8 cellular contexts compared by ENCODE assay signal in genomic region chr19:1267441-1268391, GRCh38. TPM values are rescaled to one million over a fixed set of nuclear protein-coding genes. Genes with fewer than 3 reads are reported as not detected.
DNase-seq lines count a peak whose midpoint lies in the region; ATAC-seq and TF ChIP-seq lines count a peak whose summit lies in the region.

No MANE protein-coding gene starts in this region.

- H3K4me3 Mint-ChIP-seq in chondrocyte (ENCODE audit: unreplicated experiment) (no peak overlapping the region), nephron (peak overlapping the region; percentile 84 to 88 (median 86))

- ATAC-seq in omental fat pad (ENCODE audit: low FRiP score), result no peak

- no peaks in the 10 kb centered on the region for H3K9me2 ChIP-seq in MM.1S (replicated peaks; ENCODE audit: insufficient read depth, low read length)

- H3K9me3 ChIP-seq in MM.1S (replicated peaks; ENCODE audit: insufficient read depth, low read length), result no peaks in the 10 kb centered on the region

- H3K9me3 Mint-ChIP-seq in chondrocyte (ENCODE audit: low read depth), result no peaks in the 10 kb centered on the region
- no peaks in the 10 kb centered on the region for H3K9me3 Mint-ChIP-seq in nephron

- peaks cover 74% of the 10 kb centered on the region for H3K4me1 Mint-ChIP-seq in chondrocyte (ENCODE audit: low read depth)
- H3K4me1 Mint-ChIP-seq in nephron, result peaks cover 76% of the 10 kb centered on the region

- TF ChIP-seq CTCF in BJ (IDR thresholded peaks at IDR 0.05; ENCODE audit: insufficient read depth, low read depth, low read length), result no peak
- no peak for TF ChIP-seq CTCF in MM.1S (IDR thresholded peaks at IDR 0.05; ENCODE audit: low read length)
- TF ChIP-seq CTCF in chondrocyte (IDR thresholded peaks at IDR 0.05), result no peak
- no peak for TF ChIP-seq CTCF in nephron (IDR thresholded peaks at IDR 0.05; ENCODE audit: unreplicated experiment in 3 of 3)
- no peak for TF ChIP-seq CTCF in omental fat pad (IDR thresholded peaks at IDR 0.05)

- CTCF ChIA-PET in BJ (lab: Yijun Ruan, JAX), result interaction anchor here (0.7 to 12.8 kb wide), 10 partner anchors 8 to 461 kb away, joined by 3 to 437 read pairs (median 6); partner anchors contain the start of genes ATP5F1D and CNN2

- H3K27ac Mint-ChIP-seq in chondrocyte (ENCODE audit: unreplicated experiment), result peak overlapping the region; percentile 84
- H3K27ac Mint-ChIP-seq in nephron, result peak overlapping the region; percentile 54 to 95 (median 80)

- H3K4me3 ChIP-seq in BJ (ENCODE audit: low read depth, low read length) (peak overlapping the region; percentile 56), MM.1S (ENCODE audit: low read length) (peak overlapping the region; percentile 73)

- no peak overlapping the region for H3K27ac ChIP-seq in MM.1S (ENCODE audit: low read length)

- no peaks in the 10 kb centered on the region for H3K27me3 Mint-ChIP-seq in chondrocyte (ENCODE audit: low read depth)
- H3K27me3 Mint-ChIP-seq in nephron (ENCODE audit: low read depth), result peaks cover 5% of the 10 kb centered on the region

- H3K27me3 ChIP-seq in BJ (ENCODE audit: control insufficient read depth, insufficient read depth, low read length) (no peaks in the 10 kb centered on the region), MM.1S (replicated peaks; ENCODE audit: insufficient read depth, low read length) (0 out of 2 replicates have a peak, but pooled peaks cover 4% of the 10 kb centered on the region)

- peaks cover 16% of the 10 kb centered on the region for H3K36me3 ChIP-seq in BJ (ENCODE audit: control insufficient read depth, insufficient read depth, low read length)
- peaks cover 19% of the 10 kb centered on the region for H3K36me3 ChIP-seq in MM.1S (replicated peaks; ENCODE audit: insufficient read depth, low read length)

- H4K20me1 ChIP-seq in MM.1S (ENCODE audit: insufficient read depth, low read length), result no peaks in the 10 kb centered on the region

- peak overlapping the region; percentile 65; the same call in 1 of the 2 replicates for H2AFZ ChIP-seq in MM.1S (ENCODE audit: low read length)

- H3K36me3 Mint-ChIP-seq in chondrocyte (ENCODE audit: low read depth), result peaks cover 22% of the 10 kb centered on the region
- peaks cover 28% of the 10 kb centered on the region for H3K36me3 Mint-ChIP-seq in nephron (ENCODE audit: low read depth)

- H3F3A ChIP-seq in MM.1S (ENCODE audit: insufficient read depth, low read length), result peaks cover 26% of the 10 kb centered on the region

- POLR2A ChIA-PET in BJ (lab: Charles Lee), result no interaction called here

- H3K9ac ChIP-seq in MM.1S (ENCODE audit: low read length), result peak overlapping the region; percentile 6; the same call in 1 of the 2 replicates

- H3K4me1 ChIP-seq in MM.1S (ENCODE audit: low read length), result peaks cover 38% of the 10 kb centered on the region

- peak overlapping the region; percentile 94 for H3K4me2 ChIP-seq in MM.1S (ENCODE audit: low read depth, low read length)

- no peak for DNase-seq in BJ (ENCODE audit: low read depth)
- DNase-seq in MM.1S, result no peak
- no peak for DNase-seq in chondrocyte (ENCODE audit: low spot score)
- DNase-seq in MV-4-11 (lab: John Stamatoyannopoulos, UW), result no peak
- DNase-seq in NCI-H2029 (lab: John Stamatoyannopoulos, UW), result no peak
- no peak for DNase-seq in omental fat pad (ENCODE audit: low spot score)
- DNase-seq in GDM1 (lab: John Stamatoyannopoulos, UW), result no peak

- peaks cover 33% of the 10 kb centered on the region for H3K79me2 ChIP-seq in MM.1S (ENCODE audit: low read length)

RNA-seq across cellular contexts. Expression of gene CIRBP, which starts 1.4 kb away (rescaled TPM):
- 342 and 372 TPM in 2 replicates for polyA plus RNA-seq in BJ (2011; rRNA removed)
- 69.9 and 93.9 TPM in 2 replicates for polyA minus RNA-seq in BJ (2011; rRNA and poly(A)+ RNA removed)
- 295 to 320 TPM (median 303 TPM) in 3 replicates for total RNA-seq in chondrocyte
- total RNA-seq in omental fat pad, result 100 to 1,000 TPM; 292 to 484 (median 372) TPM

RNA-seq across cellular contexts. Expression of gene FAM174C, which starts 7.6 kb away (rescaled TPM):
- 24.6 and 37.5 TPM in 2 replicates for polyA plus RNA-seq in BJ (2011; rRNA removed)
- 8.6 TPM in 2 replicates for polyA minus RNA-seq in BJ (2011; rRNA and poly(A)+ RNA removed)
- total RNA-seq in chondrocyte (32.7 to 41.3 TPM (median 36.1 TPM) in 3 replicates), omental fat pad (10 to 100 TPM; 47.2 to 69.1 (median 59.3) TPM)

RNA-seq across cellular contexts. Expression of gene EFNA2, which starts 18.0 kb away (rescaled TPM):
- not detected in 2 replicates for polyA plus RNA-seq in BJ (2011; rRNA removed)
- polyA minus RNA-seq in BJ (2011; rRNA and poly(A)+ RNA removed), result not detected in 2 replicates
- 7.0 to 7.9 TPM (median 7.2 TPM) in 3 replicates for total RNA-seq in chondrocyte
- not detected for total RNA-seq in omental fat pad

RNA-seq across cellular contexts. Expression of gene MIDN, which starts 19.3 kb away (rescaled TPM):
- 6.9 and 8.4 TPM in 2 replicates for polyA plus RNA-seq in BJ (2011; rRNA removed)
- polyA minus RNA-seq in BJ (2011; rRNA and poly(A)+ RNA removed), result 21.3 and 25.6 TPM in 2 replicates
- total RNA-seq in chondrocyte (64.5 to 75.3 TPM (median 68.3 TPM) in 3 replicates), omental fat pad (10 to 100 TPM; 24.5 to 68.6 (median 44.1) TPM)

RNA-seq across cellular contexts. Expression of gene ATP5F1D, which starts 26.2 kb away (rescaled TPM):
- polyA plus RNA-seq in BJ (2011; rRNA removed), result 57.9 and 65.1 TPM in 2 replicates
- polyA minus RNA-seq in BJ (2011; rRNA and poly(A)+ RNA removed), result 29.1 and 30.1 TPM in 2 replicates
- total RNA-seq in chondrocyte, result 110 to 125 TPM (median 122 TPM) in 3 replicates
- 10 to 100 TPM; 46.4 to 76.0 (median 60.2) TPM for total RNA-seq in omental fat pad
